Comparison of ENCODE assay signal across 20 cellular contexts in genomic region chr6:149136273-149136912, GRCh38.
"Had no signal": no experiment of that assay in that cellular context is flagged by ENCODE, and none has a peak within 500 bp of the region (broad histone marks: within the 10 kb centered on the region; RNA-seq: fewer than 3 reads in every experiment).

No MANE protein-coding gene starts in this region.

- H3K9me3 ChIP-seq: breast epithelium had no signal

- DNase-seq: activated B cell treated with CpG ODN at 0.5 μM for 24 hours; activated CD4-positive, alpha-beta T cell treated with anti-CD3 and anti-CD28 coated beads, Interleukin-2, amount 50 U/mL, for 1 hour; activated CD8-positive, alpha-beta memory T cell treated with anti-CD3 and anti-CD28 coated beads, Interleukin-2, amount 50 U/mL, for 4 hours; activated effector memory CD4-positive, alpha-beta T cell treated with Interleukin-2 at 50 U/mL for 16 hours; activated naive CD4-positive, alpha-beta T cell; aorta; central memory CD4-positive, alpha-beta T cell; KG1; NCI-H1048; NCI-H1417; NCI-H1930; NCI-H2171; NCI-H226; NCI-H526; NCI-H774; SIG-M5; T-helper 9 cell had no signal

- H3K27me3 Mint-ChIP-seq: activated B cell treated with CpG ODN at 0.5 μM for 24 hours; activated naive CD4-positive, alpha-beta T cell treated with anti-CD3 and anti-CD28 coated beads, Interleukin-2, amount 50 U/mL, for 24 hours had no signal

- H3K27ac ChIP-seq: breast epithelium, coronary artery had no signal

- H3K36me3 ChIP-seq: breast epithelium had no signal

- H3K9me3 Mint-ChIP-seq: activated B cell treated with CpG ODN at 0.5 μM for 24 hours had no signal

- H3K4me1 ChIP-seq: breast epithelium had no signal

- H3K27me3 ChIP-seq: breast epithelium had no signal

- H3K4me3 ChIP-seq: breast epithelium, coronary artery had no signal

- H3K27ac Mint-ChIP-seq: activated B cell treated with CpG ODN at 0.5 μM for 24 hours; activated naive CD4-positive, alpha-beta T cell treated with anti-CD3 and anti-CD28 coated beads, Interleukin-2, amount 50 U/mL, for 24 hours had no signal

- H3K4me3 Mint-ChIP-seq: activated B cell treated with CpG ODN at 0.5 μM for 24 hours; activated naive CD4-positive, alpha-beta T cell treated with anti-CD3 and anti-CD28 coated beads, Interleukin-2, amount 50 U/mL, for 24 hours had no signal
